ENCODE assay signal across 16 cellular contexts in genomic region chr1:3114131-3114744, GRCh38. TPM values are rescaled to one million over a fixed set of nuclear protein-coding genes. Genes with fewer than 3 reads are reported as not detected.
DNase-seq lines count a peak whose midpoint lies in the region; ATAC-seq and TF ChIP-seq lines count a peak whose summit lies in the region.
"Had no signal": no experiment of that assay in that cellular context is flagged by ENCODE, and none has a peak within 500 bp of the region (broad histone marks: within the 10 kb centered on the region; RNA-seq: fewer than 3 reads in every experiment).

No MANE protein-coding gene starts in this region.

- POLR2A ChIA-PET in WTC11 (lab: Charles Lee): no interaction called here
- POLR2A ChIA-PET in activated CD4-positive, alpha-beta memory T cell treated with anti-CD3 and anti-CD28 coated beads, Interleukin-2, amount 10 ng/mL, durations not matched to agents 7 days and 5 days (lab: Charles Lee): no interaction called here

- no peak overlapping the region for H3K27ac Mint-ChIP-seq in WTC11
- H3K27ac Mint-ChIP-seq in brain: peak overlapping the region; percentile 56 to 94 (median 83)
- peak overlapping the region; percentile 26 for H3K27ac Mint-ChIP-seq in neural progenitor cell
- no peak overlapping the region for H3K27ac Mint-ChIP-seq in type B pancreatic cell
- no peak overlapping the region for H3K27ac Mint-ChIP-seq in activated CD4-positive, alpha-beta memory T cell treated with anti-CD3 and anti-CD28 coated beads, Interleukin-2, amount 10 ng/mL, durations not matched to agents 7 days and 5 days
- H3K27ac Mint-ChIP-seq: CD4-positive, alpha-beta T cell; HFFc6 had no signal

- H3K27me3 Mint-ChIP-seq in WTC11 (ENCODE audit: low read depth): no peaks in the 10 kb centered on the region
- no peaks in the 10 kb centered on the region for H3K27me3 Mint-ChIP-seq in brain
- H3K27me3 Mint-ChIP-seq in neural progenitor cell (ENCODE audit: insufficient read depth, low read depth): peaks cover 9% of the 10 kb centered on the region
- peaks cover 11% of the 10 kb centered on the region for H3K27me3 Mint-ChIP-seq in type B pancreatic cell
- H3K27me3 Mint-ChIP-seq in activated CD4-positive, alpha-beta memory T cell treated with anti-CD3 and anti-CD28 coated beads, Interleukin-2, amount 10 ng/mL, durations not matched to agents 7 days and 5 days: no peaks in the 10 kb centered on the region
- H3K27me3 Mint-ChIP-seq: CD4-positive, alpha-beta T cell had no signal

- CTCF ChIA-PET in WTC11 (lab: Charles Lee): no interaction called here
- CTCF ChIA-PET in activated CD4-positive, alpha-beta memory T cell treated with anti-CD3 and anti-CD28 coated beads, Interleukin-2, amount 10 ng/mL, durations not matched to agents 7 days and 5 days (lab: Charles Lee): no interaction called here

- H2AFZ ChIP-seq in neural progenitor cell (replicated peaks): no peak overlapping the region
- H2AFZ ChIP-seq: GM23248 had no signal

- peaks cover 15% of the 10 kb centered on the region for H3F3A ChIP-seq in neural progenitor cell (ENCODE audit: low read depth)

- H3K9me3 ChIP-seq in neural progenitor cell (ENCODE audit: low read depth): no peaks in the 10 kb centered on the region
- H3K9me3 ChIP-seq: BE2C, Caco-2 had no signal

- no peak for ATAC-seq in WTC11

- no peak overlapping the region for H3K9ac ChIP-seq in neural progenitor cell
- H3K9ac ChIP-seq: GM23248 had no signal

- no peak overlapping the region for H3K4me2 ChIP-seq in neural progenitor cell

- no peaks in the 10 kb centered on the region for H4K20me1 ChIP-seq in neural progenitor cell (ENCODE audit: low read depth)

- no peaks in the 10 kb centered on the region for H3K27me3 ChIP-seq in neural progenitor cell
- H3K27me3 ChIP-seq: BE2C had no signal

- TF ChIP-seq CTCF in WTC11 (IDR thresholded peaks at IDR 0.05) (no peak), brain (conservative IDR thresholded peaks at IDR 0.05) (no peak), neural progenitor cell (IDR thresholded peaks at IDR 0.05) (no peak), type B pancreatic cell (conservative IDR thresholded peaks at IDR 0.05) (no peak)

- H3K4me3 Mint-ChIP-seq in WTC11 (no peak overlapping the region), brain (no peak overlapping the region), neural progenitor cell (no peak overlapping the region), type B pancreatic cell (peak overlapping the region; percentile 29)
- H3K4me3 Mint-ChIP-seq in activated CD4-positive, alpha-beta memory T cell treated with anti-CD3 and anti-CD28 coated beads, Interleukin-2, amount 10 ng/mL, durations not matched to agents 7 days and 5 days: no peak overlapping the region
- H3K4me3 Mint-ChIP-seq: CD4-positive, alpha-beta T cell; HFFc6 had no signal

- no peaks in the 10 kb centered on the region for H3K36me3 ChIP-seq in neural progenitor cell
- H3K36me3 ChIP-seq: BE2C had no signal

- peaks cover 45% of the 10 kb centered on the region for H3K4me1 ChIP-seq in neural progenitor cell
- H3K4me1 ChIP-seq: BE2C, Caco-2 had no signal

- no peaks in the 10 kb centered on the region for H3K9me3 Mint-ChIP-seq in WTC11
- H3K9me3 Mint-ChIP-seq in brain: peaks cover 0 to 2% (median 1%) of the 10 kb centered on the region in 5 experiments
- H3K9me3 Mint-ChIP-seq in neural progenitor cell: no peaks in the 10 kb centered on the region
- no peaks in the 10 kb centered on the region for H3K9me3 Mint-ChIP-seq in type B pancreatic cell
- no peaks in the 10 kb centered on the region for H3K9me3 Mint-ChIP-seq in activated CD4-positive, alpha-beta memory T cell treated with anti-CD3 and anti-CD28 coated beads, Interleukin-2, amount 10 ng/mL, durations not matched to agents 7 days and 5 days
- H3K9me3 Mint-ChIP-seq: CD4-positive, alpha-beta T cell had no signal

- H3K27ac ChIP-seq in neural progenitor cell: no peak overlapping the region
- H3K27ac ChIP-seq: GM23248 had no signal

- H3K36me3 Mint-ChIP-seq in WTC11 (no peaks in the 10 kb centered on the region), brain (no peaks in the 10 kb centered on the region), neural progenitor cell (no peaks in the 10 kb centered on the region), type B pancreatic cell (no peaks in the 10 kb centered on the region)
- H3K36me3 Mint-ChIP-seq in activated CD4-positive, alpha-beta memory T cell treated with anti-CD3 and anti-CD28 coated beads, Interleukin-2, amount 10 ng/mL, durations not matched to agents 7 days and 5 days (ENCODE audit: low read depth): no peaks in the 10 kb centered on the region

- H3K4me3 ChIP-seq in neural progenitor cell: no peak overlapping the region
- H3K4me3 ChIP-seq: GM23248 had no signal

- no peaks in the 10 kb centered on the region for H3K4me1 Mint-ChIP-seq in WTC11
- H3K4me1 Mint-ChIP-seq in brain: peaks cover 75% of the 10 kb centered on the region
- peaks cover 71% of the 10 kb centered on the region for H3K4me1 Mint-ChIP-seq in neural progenitor cell
- H3K4me1 Mint-ChIP-seq in type B pancreatic cell (ENCODE audit: unreplicated experiment): peaks cover 35% of the 10 kb centered on the region
- no peaks in the 10 kb centered on the region for H3K4me1 Mint-ChIP-seq in activated CD4-positive, alpha-beta memory T cell treated with anti-CD3 and anti-CD28 coated beads, Interleukin-2, amount 10 ng/mL, durations not matched to agents 7 days and 5 days

- DNase-seq in WTC11 (ENCODE audit: low spot score) (no peak), neural progenitor cell (ENCODE audit: low spot score) (no peak), type B pancreatic cell (ENCODE audit: extremely low spot score, unreplicated experiment) (no peak), nucleus accumbens (lab: John Stamatoyannopoulos, UW) (no peak), dedifferentiated amniotic fluid mesenchymal stem cell (ENCODE audit: extremely low spot score) (no peak), amniotic stem cell (lab: John Stamatoyannopoulos, UW) (no peak)
- no peak for DNase-seq in activated CD4-positive, alpha-beta memory T cell treated with anti-CD3 and anti-CD28 coated beads, Interleukin-2, amount 10 ng/mL, durations not matched to agents 7 days and 5 days
- DNase-seq: ACHN; BE2C; C1 segment of cervical spinal cord; Caco-2; CD4-positive, alpha-beta T cell; GM23248; HCEC 1CT; HFFc6 had no signal

- no peaks in the 10 kb centered on the region for H3K79me2 ChIP-seq in neural progenitor cell (ENCODE audit: low read depth)

TF ChIP-seq in WTC11, 78 proteins besides CTCF, POLR2A, EP300 and RAD21:
- TF ChIP-seq FOXP1 (CRISPR knock-in tag; IDR thresholded peaks at IDR 0.05; ENCODE audit: borderline replicate concordance) (0 out of 2 replicates have a peak, but pooled peaks have one; percentile 37), SP1 (CRISPR knock-in tag; conservative IDR thresholded peaks at IDR 0.05) (no peak)
- TF ChIP-seq, protein P1, sequence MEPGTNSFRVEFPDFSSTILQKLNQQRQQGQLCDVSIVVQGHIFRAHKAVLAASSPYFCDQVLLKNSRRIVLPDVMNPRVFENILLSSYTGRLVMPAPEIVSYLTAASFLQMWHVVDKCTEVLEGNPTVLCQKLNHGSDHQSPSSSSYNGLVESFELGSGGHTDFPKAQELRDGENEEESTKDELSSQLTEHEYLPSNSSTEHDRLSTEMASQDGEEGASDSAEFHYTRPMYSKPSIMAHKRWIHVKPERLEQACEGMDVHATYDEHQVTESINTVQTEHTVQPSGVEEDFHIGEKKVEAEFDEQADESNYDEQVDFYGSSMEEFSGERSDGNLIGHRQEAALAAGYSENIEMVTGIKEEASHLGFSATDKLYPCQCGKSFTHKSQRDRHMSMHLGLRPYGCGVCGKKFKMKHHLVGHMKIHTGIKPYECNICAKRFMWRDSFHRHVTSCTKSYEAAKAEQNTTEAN (CRISPR knock-in tag; IDR thresholded peaks at IDR 0.05): 0 out of 2 replicates have a peak, but pooled peaks have one; percentile 56

RNA-seq across cellular contexts. Expression of gene PRDM16, which starts 45.2 kb away (rescaled TPM):
- total RNA-seq in WTC11 (2021): 1.1 to 1.6 TPM (median 1.3 TPM) in 3 replicates
- polyA plus RNA-seq in brain (ENCODE audit: insufficient read depth, low read depth, low replicate concordance): 2.4 TPM
- total RNA-seq in neural progenitor cell (ENCODE audit: low replicate concordance): 1.9 and 2.0 TPM in 2 replicates
- 10.3 and 23.6 TPM in 2 replicates for total RNA-seq in type B pancreatic cell (ENCODE audit: low replicate concordance)
- under 1 TPM; 0.03 to 0.20 TPM for total RNA-seq in activated CD4-positive, alpha-beta memory T cell treated with anti-CD3 and anti-CD28 coated beads, Interleukin-2, amount 10 ng/mL, durations not matched to agents 7 days and 5 days
- total RNA-seq: CD4-positive, alpha-beta T cell; GM23248; HFFc6 had no signal

Comparison
In these comparisons a context has a peak if more than half of its experiments do, and no peak if none do; other contexts are left out.
1. H3K27ac Mint-ChIP-seq: peak in brain (5 of 5) and neural progenitor cell (single experiment); none in WTC11 (single experiment), type B pancreatic cell (single experiment) and activated CD4-positive, alpha-beta memory T cell treated with anti-CD3 and anti-CD28 coated beads, Interleukin-2, amount 10 ng/mL, durations not matched to agents 7 days and 5 days (single experiment).